In genomic region chr16:85354623-85355514, GRCh38 we compare ENCODE assay signal across 9 cellular contexts.
DNase-seq lines count a peak whose midpoint lies in the region; ATAC-seq lines count a peak whose summit lies in the region.
"Had no signal": no experiment of that assay in that cellular context is flagged by ENCODE, and none has a peak within 500 bp of the region (broad histone marks: within the 10 kb centered on the region; RNA-seq: fewer than 3 reads in every experiment).

No MANE protein-coding gene starts in this region.

- no peaks in the 10 kb centered on the region for H3K27me3 ChIP-seq in NT2/D1 (ENCODE audit: insufficient read depth, insufficient read length)

- intact Hi-C loops in left colon (cut with DNase I, micrococcal nuclease) = no loop called here

- DNase-seq in DMS 273 (lab: John Stamatoyannopoulos, UW; ENCODE audit: unreplicated experiment) (peak; percentile 78), NT2/D1 (ENCODE audit: low read depth, low spot score) (no peak), dedifferentiated amniotic fluid mesenchymal stem cell (ENCODE audit: extremely low spot score) (peak; percentile 34), non-pigmented ciliary epithelial cell (ENCODE audit: low read depth) (peak; percentile 20), NCI-H345 treated with DMSO at 0.1 percent for 48 hours (lab: John Stamatoyannopoulos, UW; ENCODE audit: unreplicated experiment) (no peak), NCI-H1105 (lab: John Stamatoyannopoulos, UW) (no peak), left colon (no peak)
- DNase-seq in activated T-cell treated with anti-CD3 and anti-CD28 coated beads, Interleukin-2, amount 50 U/mL, for 72 hours = no peak

- H3K9ac ChIP-seq in NT2/D1 (ENCODE audit: insufficient read length, low read depth) = peak overlapping the region; percentile 57

- no peak overlapping the region for H3K27ac Mint-ChIP-seq in activated T-cell treated with anti-CD3 and anti-CD28 coated beads, Interleukin-2, amount 50 U/mL, for 72 hours
- H3K27ac Mint-ChIP-seq: stimulated activated naive CD8-positive, alpha-beta T cell treated with anti-CD3 and anti-CD28 coated beads, Interleukin-15, Interleukin-2, amounts not matched to agents 100 ng/mL and 50 ng/mL, for 24 hours had no signal

- peaks cover 36% of the 10 kb centered on the region for H3K4me1 ChIP-seq in NT2/D1 (ENCODE audit: insufficient read depth, insufficient read length)

- peaks cover 0 to 4% of the 10 kb centered on the region in 2 donors for H3K9me3 Mint-ChIP-seq in activated T-cell treated with anti-CD3 and anti-CD28 coated beads, Interleukin-2, amount 50 U/mL, for 72 hours
- H3K9me3 Mint-ChIP-seq: stimulated activated naive CD8-positive, alpha-beta T cell treated with anti-CD3 and anti-CD28 coated beads, Interleukin-15, Interleukin-2, amounts not matched to agents 100 ng/mL and 50 ng/mL, for 24 hours had no signal

- H3K27me3 Mint-ChIP-seq in activated T-cell treated with anti-CD3 and anti-CD28 coated beads, Interleukin-2, amount 50 U/mL, for 72 hours (ENCODE audit: low read depth) = no peaks in the 10 kb centered on the region
- H3K27me3 Mint-ChIP-seq: stimulated activated naive CD8-positive, alpha-beta T cell treated with anti-CD3 and anti-CD28 coated beads, Interleukin-15, Interleukin-2, amounts not matched to agents 100 ng/mL and 50 ng/mL, for 24 hours had no signal

- no peaks in the 10 kb centered on the region for H3K4me1 Mint-ChIP-seq in activated T-cell treated with anti-CD3 and anti-CD28 coated beads, Interleukin-2, amount 50 U/mL, for 72 hours (ENCODE audit: low read depth)

- H3K36me3 ChIP-seq in NT2/D1 (ENCODE audit: insufficient read depth, insufficient read length, low read length) = no peaks in the 10 kb centered on the region

- peaks cover 7% of the 10 kb centered on the region; the same call in 1 of the 2 replicates for H3K9me3 ChIP-seq in NT2/D1 (ENCODE audit: insufficient read depth, low read length)

- no peak for ATAC-seq in activated T-cell treated with anti-CD3 and anti-CD28 coated beads, Interleukin-2, amount 50 U/mL, for 72 hours (replicated peaks in 1 of 2)
- ATAC-seq in left colon = no peak

- no peak overlapping the region for H3K4me3 ChIP-seq in NT2/D1 (ENCODE audit: insufficient read length, low read depth)

- no peak overlapping the region for H3K4me3 Mint-ChIP-seq in activated T-cell treated with anti-CD3 and anti-CD28 coated beads, Interleukin-2, amount 50 U/mL, for 72 hours
- H3K4me3 Mint-ChIP-seq: stimulated activated naive CD8-positive, alpha-beta T cell treated with anti-CD3 and anti-CD28 coated beads, Interleukin-15, Interleukin-2, amounts not matched to agents 100 ng/mL and 50 ng/mL, for 24 hours had no signal

- H3K36me3 Mint-ChIP-seq in activated T-cell treated with anti-CD3 and anti-CD28 coated beads, Interleukin-2, amount 50 U/mL, for 72 hours (ENCODE audit: insufficient read depth in 2 of 2) = peaks cover 0 to 3% of the 10 kb centered on the region in 2 donors

Comparison
In these comparisons a context has a peak if more than half of its experiments do, and no peak if none do; other contexts are left out.
1. DNase-seq: peak in DMS 273 (single experiment), dedifferentiated amniotic fluid mesenchymal stem cell (single experiment) and non-pigmented ciliary epithelial cell (single experiment); none in NT2/D1 (single experiment), NCI-H345 treated with DMSO at 0.1 percent for 48 hours (single experiment), activated T-cell treated with anti-CD3 and anti-CD28 coated beads, Interleukin-2, amount 50 U/mL, for 72 hours (0 of 2), NCI-H1105 (single experiment) and left colon (0 of 2).